30 cellular contexts compared by ENCODE assay signal in the genomic region with DNA sequence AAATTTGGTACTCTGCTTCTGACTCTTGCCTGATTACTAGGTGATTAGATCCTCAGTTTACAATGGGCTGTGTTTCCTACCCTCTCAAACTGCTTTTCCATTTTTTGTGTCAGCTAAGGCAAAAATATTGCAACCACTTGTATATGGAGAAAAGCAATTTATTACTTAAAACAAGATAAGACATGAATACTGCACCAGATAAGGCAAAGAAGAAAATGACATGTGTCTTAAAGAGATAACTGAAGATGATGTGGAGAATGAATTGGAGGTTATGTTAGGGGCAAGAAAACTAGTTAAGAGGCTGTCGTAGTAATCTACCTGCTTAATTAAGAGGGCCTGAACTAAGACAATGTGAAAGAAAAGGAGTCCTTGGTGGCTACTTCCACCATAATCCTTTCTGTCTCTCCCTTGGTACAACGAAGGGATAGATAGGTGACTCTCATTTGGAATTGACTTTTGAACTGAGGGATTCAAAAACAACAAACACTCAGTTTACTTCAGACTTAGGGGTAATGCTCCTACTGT.
"Had no signal": no experiment of that assay in that cellular context is flagged by ENCODE, and none has a peak within 500 bp of the region (broad histone marks: within the 10 kb centered on the region; RNA-seq: fewer than 3 reads in every experiment).

No MANE protein-coding gene starts in this region.

- FAIRE-seq: small intestine, urothelium cell line had no signal

- H3K4me2 ChIP-seq: neural progenitor cell had no signal

- H3K4me1 ChIP-seq: parathyroid adenoma, psoas muscle, right lobe of liver, upper lobe of left lung, vagina had no signal

- H3K4me1 Mint-ChIP-seq: natural killer cell had no signal

- H3K36me3 ChIP-seq: neural progenitor cell, ovary, right lobe of liver, sigmoid colon, stomach, suprapubic skin, thoracic aorta, thyroid gland, tibial nerve, upper lobe of left lung, vagina had no signal

- H3K27ac ChIP-seq: neural progenitor cell, ovary, parathyroid adenoma, psoas muscle, right lobe of liver, sigmoid colon, stomach, suprapubic skin, thoracic aorta, thyroid gland, tibial nerve, upper lobe of left lung, vagina had no signal

- H3K9me3 ChIP-seq: ovary, psoas muscle, right lobe of liver, sigmoid colon, stomach, suprapubic skin, thoracic aorta, thyroid gland, tibial nerve, upper lobe of left lung, vagina had no signal

- H3K27me3 ChIP-seq: neural progenitor cell, ovary, right lobe of liver, sigmoid colon, stomach, suprapubic skin, thyroid gland, tibial nerve, upper lobe of left lung, vagina had no signal

- H3K4me3 ChIP-seq: neural progenitor cell, ovary, psoas muscle, right lobe of liver, sigmoid colon, stomach, suprapubic skin, thoracic aorta, thyroid gland, tibial nerve, upper lobe of left lung, vagina had no signal

- ATAC-seq: natural killer cell; psoas muscle; right cardiac atrium; right lobe of liver; stimulated activated effector memory CD8-positive, alpha-beta T cell treated with anti-CD3 and anti-CD28 coated beads, Interleukin-12 subunit alpha, Interleukin-12 subunit beta, amount 100 ng/mL, for 72 hours; stimulated activated naive B cell treated with anti-CD40 and anti-IgM and Interleukin-4, amounts not matched to agents 10 μg/mL and 1 μg/mL and 100 μg/mL, for 72 hours had no signal

- H2AFZ ChIP-seq: neural progenitor cell, parathyroid adenoma had no signal

- H3K27me3 Mint-ChIP-seq: progenitor cell of endocrine pancreas; stimulated activated naive B cell treated with anti-CD40 and anti-IgM and Interleukin-4, amounts not matched to agents 10 μg/mL and 1 μg/mL and 100 μg/mL, for 72 hours; stimulated activated naive CD8-positive, alpha-beta T cell treated with anti-CD3 and anti-CD28 coated beads, Interleukin-15, Interleukin-2, amounts not matched to agents 100 ng/mL and 50 ng/mL, for 24 hours had no signal

- H3K9ac ChIP-seq: neural progenitor cell, parathyroid adenoma had no signal

- H3K27ac Mint-ChIP-seq: natural killer cell; nephron; neural progenitor cell; progenitor cell of endocrine pancreas; stimulated activated effector memory CD8-positive, alpha-beta T cell treated with anti-CD3 and anti-CD28 coated beads, Interleukin-12 subunit alpha, Interleukin-12 subunit beta, amount 100 ng/mL, for 72 hours; stimulated activated naive B cell treated with anti-CD40 and anti-IgM and Interleukin-4, amounts not matched to agents 10 μg/mL and 1 μg/mL and 100 μg/mL, for 72 hours; stimulated activated naive CD8-positive, alpha-beta T cell treated with anti-CD3 and anti-CD28 coated beads, Interleukin-15, Interleukin-2, amounts not matched to agents 100 ng/mL and 50 ng/mL, for 24 hours had no signal

- DNase-seq: natural killer cell; occipital lobe; ovary; posterior cingulate gyrus; psoas muscle; right cardiac atrium; right lobe of liver; sigmoid colon; small intestine; stimulated activated CD4-positive, alpha-beta T cell treated with anti-CD3 and anti-CD28 coated beads, Interleukin-15, amount 100 ng/mL, for 24 hours; stimulated activated CD4-positive, alpha-beta T cell treated with anti-CD3 and anti-CD28 coated beads, Interleukin-2, amount 100 ng/mL, for 24 hours; stimulated activated CD4-positive, alpha-beta T cell treated with anti-CD3 and anti-CD28 coated beads, Interleukin-2, amount 100 ng/mL, for 48 hours; stimulated activated CD4-positive, alpha-beta T cell treated with anti-CD3 and anti-CD28 coated beads, Interleukin-4, amount 100 ng/mL, for 24 hours; stimulated activated naive B cell treated with anti-CD40 and anti-IgM and Interleukin-4, amounts not matched to agents 10 μg/mL and 1 μg/mL and 100 μg/mL, for 72 hours; stimulated activated naive CD4-positive, alpha-beta T cell treated with Interleukin-2 at 50 U/mL for 16 hours; stomach; thyroid gland; trophoblast cell; upper lobe of left lung had no signal

- H3K4me3 Mint-ChIP-seq: natural killer cell; nephron; neural progenitor cell; stimulated activated effector memory CD8-positive, alpha-beta T cell treated with anti-CD3 and anti-CD28 coated beads, Interleukin-12 subunit alpha, Interleukin-12 subunit beta, amount 100 ng/mL, for 72 hours; stimulated activated naive B cell treated with anti-CD40 and anti-IgM and Interleukin-4, amounts not matched to agents 10 μg/mL and 1 μg/mL and 100 μg/mL, for 72 hours; stimulated activated naive CD8-positive, alpha-beta T cell treated with anti-CD3 and anti-CD28 coated beads, Interleukin-15, Interleukin-2, amounts not matched to agents 100 ng/mL and 50 ng/mL, for 24 hours had no signal

- H3K36me3 Mint-ChIP-seq: natural killer cell; stimulated activated effector memory CD8-positive, alpha-beta T cell treated with anti-CD3 and anti-CD28 coated beads, Interleukin-12 subunit alpha, Interleukin-12 subunit beta, amount 100 ng/mL, for 72 hours had no signal
